In genomic region chr6:43983191-43983590, GRCh38 we compare ENCODE assay signal across 17 cellular contexts.
"Had no signal": no experiment of that assay in that cellular context is flagged by ENCODE, and none has a peak within 500 bp of the region (broad histone marks: within the 10 kb centered on the region; RNA-seq: fewer than 3 reads in every experiment).

No MANE protein-coding gene starts in this region.

- H3K27ac ChIP-seq: brain microvascular endothelial cell, coronary artery, left lung, psoas muscle, right lobe of liver, stomach, testis, upper lobe of right lung had no signal

- H3K27me3 ChIP-seq: brain microvascular endothelial cell, right lobe of liver, stomach, testis, upper lobe of right lung had no signal

- H3K9me3 Mint-ChIP-seq: activated CD4-positive, alpha-beta T cell treated with anti-CD3 and anti-CD28 coated beads, Interleukin-2, amount 10 ng/mL, durations not matched to agents 24 days and 14 days; activated naive CD4-positive, alpha-beta T cell treated with anti-CD3 and anti-CD28 coated beads for 36 hours; central memory CD8-positive, alpha-beta T cell; stimulated activated effector memory CD8-positive, alpha-beta T cell treated with anti-CD3 and anti-CD28 coated beads, Interleukin-12 subunit alpha, Interleukin-12 subunit beta, amount 100 ng/mL, for 72 hours had no signal

- H3K36me3 Mint-ChIP-seq: stimulated activated effector memory CD8-positive, alpha-beta T cell treated with anti-CD3 and anti-CD28 coated beads, Interleukin-12 subunit alpha, Interleukin-12 subunit beta, amount 100 ng/mL, for 72 hours had no signal

- H3K27ac Mint-ChIP-seq: activated CD4-positive, alpha-beta T cell treated with anti-CD3 and anti-CD28 coated beads, Interleukin-2, amount 10 ng/mL, durations not matched to agents 24 days and 14 days; activated CD8-positive, alpha-beta T cell treated with anti-CD3 and anti-CD28 coated beads, Interleukin-2, amount 10 ng/mL, durations not matched to agents 7 days and 5 days; activated naive CD4-positive, alpha-beta T cell treated with anti-CD3 and anti-CD28 coated beads for 36 hours; stimulated activated effector memory CD8-positive, alpha-beta T cell treated with anti-CD3 and anti-CD28 coated beads, Interleukin-12 subunit alpha, Interleukin-12 subunit beta, amount 100 ng/mL, for 72 hours had no signal

- H3K4me3 ChIP-seq: coronary artery, left lung, psoas muscle, right lobe of liver, stomach, testis, upper lobe of right lung had no signal

- H3K4me1 ChIP-seq: left lung, right lobe of liver, testis, upper lobe of right lung had no signal

- DNase-seq: activated CD4-positive, alpha-beta T cell treated with anti-CD3 and anti-CD28 coated beads, Interleukin-2, amount 10 ng/mL, durations not matched to agents 24 days and 14 days; activated CD8-positive, alpha-beta T cell treated with anti-CD3 and anti-CD28 coated beads, Interleukin-2, amount 10 ng/mL, durations not matched to agents 7 days and 5 days; activated naive CD4-positive, alpha-beta T cell treated with anti-CD3 and anti-CD28 coated beads for 36 hours; brain microvascular endothelial cell; left lung; mammary epithelial cell; psoas muscle; stimulated activated CD4-positive, alpha-beta T cell treated with anti-CD3 and anti-CD28 coated beads, Interleukin-4, amount 100 ng/mL, for 24 hours; T-helper 1 cell; T-helper 9 cell; testis; upper lobe of right lung had no signal

- H3K4me3 Mint-ChIP-seq: activated CD4-positive, alpha-beta T cell treated with anti-CD3 and anti-CD28 coated beads, Interleukin-2, amount 10 ng/mL, durations not matched to agents 24 days and 14 days; activated CD8-positive, alpha-beta T cell treated with anti-CD3 and anti-CD28 coated beads, Interleukin-2, amount 10 ng/mL, durations not matched to agents 7 days and 5 days; activated naive CD4-positive, alpha-beta T cell treated with anti-CD3 and anti-CD28 coated beads for 36 hours; central memory CD8-positive, alpha-beta T cell; stimulated activated effector memory CD8-positive, alpha-beta T cell treated with anti-CD3 and anti-CD28 coated beads, Interleukin-12 subunit alpha, Interleukin-12 subunit beta, amount 100 ng/mL, for 72 hours had no signal

- H3K4me1 Mint-ChIP-seq: activated CD4-positive, alpha-beta T cell treated with anti-CD3 and anti-CD28 coated beads, Interleukin-2, amount 10 ng/mL, durations not matched to agents 24 days and 14 days; central memory CD8-positive, alpha-beta T cell had no signal

- H3K36me3 ChIP-seq: brain microvascular endothelial cell, left lung, right lobe of liver, stomach, upper lobe of right lung had no signal

- H3K9me3 ChIP-seq: left lung, psoas muscle, right lobe of liver, stomach, testis, upper lobe of right lung had no signal
